ENCODE assay signal across 26 cellular contexts in genomic region chr7:156217803-156218202, GRCh38.
"Had no signal": no experiment of that assay in that cellular context is flagged by ENCODE, and none has a peak within 500 bp of the region (broad histone marks: within the 10 kb centered on the region; RNA-seq: fewer than 3 reads in every experiment).

No MANE protein-coding gene starts in this region.

- DNase-seq: colonic mucosa; cortex of kidney; dermis blood vessel endothelial cell; dorsolateral prefrontal cortex; effector CD4-positive, alpha-beta T cell; effector CD8-positive, alpha-beta T cell; effector memory CD4-positive, alpha-beta T cell; effector memory CD8-positive, alpha-beta T cell; erythroblast; esophagus squamous epithelium; foreskin fibroblast; foreskin keratinocyte; foreskin melanocyte; gastrocnemius medialis; glutamatergic neuron; heart left ventricle; heart right ventricle had no signal

- H3K36me3 ChIP-seq: colonic mucosa, esophagus muscularis mucosa, esophagus squamous epithelium, gastrocnemius medialis, gastroesophageal sphincter, heart left ventricle, heart right ventricle had no signal

- H3K9me3 ChIP-seq: colonic mucosa, esophagus muscularis mucosa, esophagus squamous epithelium, gastrocnemius medialis, gastroesophageal sphincter, heart left ventricle, heart right ventricle had no signal

- H3K4me1 ChIP-seq: colonic mucosa, esophagus muscularis mucosa, esophagus squamous epithelium, foreskin keratinocyte, gastrocnemius medialis, gastroesophageal sphincter, heart left ventricle, heart right ventricle had no signal

- H3K27me3 ChIP-seq: colonic mucosa, foreskin keratinocyte, gastrocnemius medialis had no signal

- H3K27ac ChIP-seq: colonic mucosa, coronary artery, dorsolateral prefrontal cortex, epithelial cell of prostate, esophagus muscularis mucosa, esophagus squamous epithelium, foreskin keratinocyte, gastrocnemius medialis, gastroesophageal sphincter, heart left ventricle, heart right ventricle had no signal

- FAIRE-seq: colon, endometrium, endothelial cell of umbilical vein, frontal cortex had no signal

- H3K4me3 ChIP-seq: colonic mucosa, coronary artery, dorsolateral prefrontal cortex, esophagus muscularis mucosa, esophagus squamous epithelium, gastrocnemius medialis, gastroesophageal sphincter, heart left ventricle, heart right ventricle had no signal

- ATAC-seq: effector memory CD8-positive, alpha-beta T cell; esophagus mucosa; foreskin keratinocyte; gastrocnemius medialis; gastroesophageal sphincter; heart left ventricle; heart right ventricle had no signal
